3 cellular contexts compared by ENCODE assay signal in genomic region chr9:27386759-27387158, GRCh38.
A peak's percentile ranks its signal among the peaks of the same experiment; 100 is the strongest.
TF ChIP-seq lines count a peak whose summit lies in the region.

No MANE protein-coding gene starts in this region.

TF ChIP-seq in liver, 16 proteins besides CTCF, POLR2A, EP300 and RAD21:
- TF ChIP-seq TAF1 (conservative IDR thresholded peaks at IDR 0.05) (no peak), ATF3 (IDR thresholded peaks at IDR 0.05) (no peak), JUND (IDR thresholded peaks at IDR 0.05) (no peak), ZBTB33 (IDR thresholded peaks at IDR 0.05) (no peak), EGR1 (IDR thresholded peaks at IDR 0.05; ENCODE audit: low read depth in 2 of 2) (no peak), NR2F2 (IDR thresholded peaks at IDR 0.05) (no peak), SP1 (IDR thresholded peaks at IDR 0.05) (peak; percentile 18), MAX (IDR thresholded peaks at IDR 0.05) (no peak), HNF4G (IDR thresholded peaks at IDR 0.05) (no peak), RXRA (IDR thresholded peaks at IDR 0.05) (peak; percentile 35 to 65), HNF4A (conservative IDR thresholded peaks at IDR 0.05) (peak; percentile 10 to 40)

TF ChIP-seq in HepG2, 621 proteins besides CTCF, POLR2A, EP300 and RAD21:
- TF ChIP-seq FIP1L1 (IDR thresholded peaks at IDR 0.05; ENCODE audit: borderline replicate concordance, insufficient read depth, low read depth, low read length) (no peak), ESRRA (CRISPR knock-in tag; IDR thresholded peaks at IDR 0.05; ENCODE audit: low read depth) (no peak), FOSL2 (CRISPR knock-in tag; IDR thresholded peaks at IDR 0.05) (no peak), HMGXB4 (CRISPR knock-in tag; IDR thresholded peaks at IDR 0.05; ENCODE audit: borderline replicate concordance in 1 of 2, low read depth in 1 of 2) (no peak), KLF15 (CRISPR knock-in tag; IDR thresholded peaks at IDR 0.05; ENCODE audit: borderline replicate concordance) (no peak), SKIL (CRISPR knock-in tag; IDR thresholded peaks at IDR 0.05; ENCODE audit: borderline replicate concordance) (no peak), KDM4B (CRISPR knock-in tag; IDR thresholded peaks at IDR 0.05) (no peak), RBAK (CRISPR knock-in tag; IDR thresholded peaks at IDR 0.05) (no peak), NR2F1 (CRISPR knock-in tag; IDR thresholded peaks at IDR 0.05) (no peak), JARID2 (CRISPR knock-in tag; IDR thresholded peaks at IDR 0.05; ENCODE audit: insufficient replicate concordance) (no peak), KDM1A (CRISPR knock-in tag; IDR thresholded peaks at IDR 0.05) (no peak), NR0B2 (CRISPR knock-in tag; IDR thresholded peaks at IDR 0.05) (no peak), GATA4 (IDR thresholded peaks at IDR 0.05; ENCODE audit: borderline replicate concordance, low read depth) (no peak), MZF1 (CRISPR knock-in tag; IDR thresholded peaks at IDR 0.05; ENCODE audit: borderline replicate concordance) (no peak), MTA3 (CRISPR knock-in tag; IDR thresholded peaks at IDR 0.05) (no peak)

TF ChIP-seq in GM12878, 131 proteins besides CTCF, POLR2A, EP300 and RAD21:
- TF ChIP-seq MEF2A (IDR thresholded peaks at IDR 0.05; ENCODE audit: insufficient read depth, low read depth, low read length) (no peak), RBBP5 (conservative IDR thresholded peaks at IDR 0.05) (no peak), SMC3 (IDR thresholded peaks at IDR 0.05; ENCODE audit: borderline replicate concordance, low read length) (no peak), NFIC (IDR thresholded peaks at IDR 0.05; ENCODE audit: low read depth, low read length) (no peak), NFYA (IDR thresholded peaks at IDR 0.05; ENCODE audit: borderline replicate concordance, low read depth, low read length) (no peak), NRF1 (conservative IDR thresholded peaks at IDR 0.05; ENCODE audit: low read depth, low read length) (no peak), GABPA (IDR thresholded peaks at IDR 0.05; ENCODE audit: low read depth) (no peak)
